ENCODE assay signal across 6 cellular contexts in genomic region chr17:39739020-39739884, GRCh38. TPM values are rescaled to one million over a fixed set of nuclear protein-coding genes. Genes with fewer than 3 reads are reported as not detected.
DNase-seq lines count a peak whose midpoint lies in the region; ATAC-seq and TF ChIP-seq lines count a peak whose summit lies in the region.

No MANE protein-coding gene starts in this region.

- no peaks in the 10 kb centered on the region; the same call in 2 of the 3 replicates for H3K9me3 Mint-ChIP-seq in GM23338

- H3K4me1 ChIP-seq in GM23338 (ENCODE audit: insufficient read depth) (peaks cover 33% of the 10 kb centered on the region), SK-N-SH (ENCODE audit: control insufficient read depth in 1 of 2, insufficient read depth in 2 of 2, low read depth in 1 of 2, low read length in 1 of 2) (no peaks in the 10 kb centered on the region), lung (ENCODE audit: control insufficient read depth in 2 of 2, insufficient read depth in 2 of 2, low read length in 2 of 2) (peaks cover 0 to 15% of the 10 kb centered on the region in 2 donors)

- WGBS in SK-N-SH (ENCODE audit: low lambda C conversion rate) = 62% methylated on average over 27 of the region's 31 CpGs
- 7 to 11% methylated on average over 31 of the region's 31 CpGs for WGBS in lung, 2 donors

- CTCF ChIA-PET in SK-N-SH (lab: Yijun Ruan, JAX) = interaction anchor here (1.5 kb wide), 1 partner anchor 9 kb away, joined by 5 read pairs; the partner anchor contains the start of gene MIEN1

- H3K36me3 ChIP-seq in GM23338 (ENCODE audit: insufficient read depth) (no peaks in the 10 kb centered on the region), SK-N-SH (replicated peaks in 1 of 2; ENCODE audit: control insufficient read depth in 1 of 2, insufficient read depth in 2 of 2, low read length in 1 of 2) (no peaks in the 10 kb centered on the region), lung (ENCODE audit: control insufficient read depth in 2 of 2, insufficient read depth in 2 of 2, low read length in 2 of 2) (peaks cover 0 to 4% of the 10 kb centered on the region in 2 donors)

- TF ChIP-seq RAD21 in SK-N-SH (IDR thresholded peaks at IDR 0.05; ENCODE audit: low read length) = no peak

- peaks cover 18% of the 10 kb centered on the region for H3K79me2 ChIP-seq in GM23338 (replicated peaks; ENCODE audit: insufficient read depth)
- H3K79me2 ChIP-seq in SK-N-SH (ENCODE audit: insufficient read depth) = no peaks in the 10 kb centered on the region

- no peaks in the 10 kb centered on the region for H3K9me3 ChIP-seq in SK-N-SH
- no peaks in the 10 kb centered on the region for H3K9me3 ChIP-seq in lung (ENCODE audit: control insufficient read depth in 2 of 2, insufficient read depth in 1 of 2, low read length in 1 of 2)

- POLR2A ChIA-PET in SK-N-SH (lab: Yijun Ruan, JAX) = no interaction called here

- H3K27ac Mint-ChIP-seq in GM23338 = peak overlapping the region; percentile 96

- H2AFZ ChIP-seq in GM23338 (no peak overlapping the region), SK-N-SH (ENCODE audit: low read depth) (no peak overlapping the region)

- TF ChIP-seq EP300 in SK-N-SH (IDR thresholded peaks at IDR 0.05; ENCODE audit: borderline replicate concordance in 1 of 2, low read depth in 1 of 2, low read length in 1 of 2) = no peak

- H3F3A ChIP-seq in GM23338 (replicated peaks; ENCODE audit: low read depth) = peaks cover 22% of the 10 kb centered on the region
- no peaks in the 10 kb centered on the region for H3F3A ChIP-seq in SK-N-SH (replicated peaks; ENCODE audit: insufficient read depth)

- H3K4me2 ChIP-seq in GM23338 (peak overlapping the region; percentile 100), SK-N-SH (no peak overlapping the region)

- ATAC-seq in GM23338 (peak; percentile 29), lung (ENCODE audit: insufficient read depth, low FRiP score) (peak; percentile 55), GM18517 (IDR thresholded peaks at IDR 0.05; ENCODE audit: unreplicated experiment) (no peak)

- TF ChIP-seq CTCF in GM23338 (conservative IDR thresholded peaks at IDR 0.05; ENCODE audit: low read depth in 2 of 2) (no peak), SK-N-SH (IDR thresholded peaks at IDR 0.05) (no peak), lung (IDR thresholded peaks at IDR 0.05; ENCODE audit: control extremely low read depth, extremely low read depth) (no peak)

- H3K9me2 ChIP-seq in GM23338 (ENCODE audit: insufficient read depth) = no peaks in the 10 kb centered on the region
- H3K9me2 ChIP-seq in SK-N-SH = no peaks in the 10 kb centered on the region

- peaks cover 41% of the 10 kb centered on the region for H3K4me1 Mint-ChIP-seq in GM23338

- peaks cover 22% of the 10 kb centered on the region for H3K27me3 Mint-ChIP-seq in GM23338 (ENCODE audit: insufficient read depth, low read depth, poor library complexity)

- H3K4me3 Mint-ChIP-seq in GM23338 = peak overlapping the region; percentile 88

- H3K27ac ChIP-seq in GM23338 (ENCODE audit: low read depth) (peak overlapping the region; percentile 97), SK-N-SH (ENCODE audit: low read depth in 2 of 2, low read length in 1 of 2) (no peak overlapping the region), lung (ENCODE audit: low read depth in 1 of 2, low read length in 1 of 2) (peak overlapping the region in 1 of 2 donors; percentile 59)

- DNase-seq in GM23338 (ENCODE audit: low spot score) (peak; percentile 93), SK-N-SH (peak; percentile 41), lung (ENCODE audit: low spot score) (peak; percentile 80), 8988T (no peak), KG1 (lab: John Stamatoyannopoulos, UW) (no peak)

- peak overlapping the region; percentile 98 for H3K4me3 ChIP-seq in GM23338
- H3K4me3 ChIP-seq in SK-N-SH (ENCODE audit: low read depth in 2 of 2, low read length in 1 of 2) = no peak overlapping the region
- H3K4me3 ChIP-seq in lung = peak overlapping the region; percentile 14

- H3K27me3 ChIP-seq in GM23338 (ENCODE audit: insufficient read depth) (no peaks in the 10 kb centered on the region), SK-N-SH (ENCODE audit: insufficient read depth) (0 out of 2 replicates have a peak, but pooled peaks cover 7% of the 10 kb centered on the region), lung (ENCODE audit: control insufficient read depth, insufficient read depth) (no peaks in the 10 kb centered on the region)

- no peak overlapping the region for H3K9ac ChIP-seq in SK-N-SH

- peaks cover 14% of the 10 kb centered on the region for H3K36me3 Mint-ChIP-seq in GM23338 (ENCODE audit: low read depth)

- no peaks in the 10 kb centered on the region for H4K20me1 ChIP-seq in GM23338 (replicated peaks; ENCODE audit: insufficient read depth)
- H4K20me1 ChIP-seq in SK-N-SH (ENCODE audit: insufficient read depth) = no peaks in the 10 kb centered on the region

TF ChIP-seq in SK-N-SH, 30 proteins besides CTCF, POLR2A, EP300 and RAD21:
- TF ChIP-seq NRF1 (IDR thresholded peaks at IDR 0.05; ENCODE audit: low read depth, low read length) = no peak
- TF ChIP-seq YY1 (IDR thresholded peaks at IDR 0.05; ENCODE audit: low read depth) = no peak
- TF ChIP-seq MEF2A (IDR thresholded peaks at IDR 0.05; ENCODE audit: borderline replicate concordance, low read depth) = no peak
- TF ChIP-seq USF1 (IDR thresholded peaks at IDR 0.05; ENCODE audit: borderline replicate concordance, low read depth) = no peak
- TF ChIP-seq SMC3 (IDR thresholded peaks at IDR 0.05; ENCODE audit: low read depth, low read length) = no peak
- TF ChIP-seq TCF12 (IDR thresholded peaks at IDR 0.05) = no peak
- no peak for TF ChIP-seq ZBTB33 (IDR thresholded peaks at IDR 0.05; ENCODE audit: borderline replicate concordance, low read depth)

RNA-seq across cellular contexts. Expression of gene GRB7, which starts 1.5 kb away (rescaled TPM):
- 23.1 and 28.9 TPM in 2 replicates for total RNA-seq in GM23338 (2014; rRNA removed; shearing (Covaris generic))
- polyA plus RNA-seq in GM23338 (2016; fragmentation: Nextera tagmentation; extraction: Ambion mirVana) = 12.8 and 13.1 TPM in 2 replicates
- polyA plus RNA-seq in SK-N-SH (2012; rRNA removed) = not detected in 2 replicates
- polyA plus RNA-seq in SK-N-SH (2012; cell fraction: cytosol; rRNA removed) = 0.01 TPM in 1 of 2 replicates, not detected in the other
- polyA plus RNA-seq in SK-N-SH (2012; cell fraction: nucleus; rRNA removed) = 0.05 TPM in 2 replicates
- total RNA-seq in lung = 10 to 100 TPM; 19.8 to 25.5 TPM
- 10 to 100 TPM in 1 of 2 donors, 1 to 10 TPM in 1; 6.6 to 13.4 TPM for polyA plus RNA-seq in lung

RNA-seq across cellular contexts. Expression of gene MIEN1, which starts 8.9 kb away (rescaled TPM):
- 24.3 and 37.1 TPM in 2 replicates for total RNA-seq in GM23338 (2014; rRNA removed; shearing (Covaris generic))
- polyA plus RNA-seq in GM23338 (2016; fragmentation: Nextera tagmentation; extraction: Ambion mirVana) (91.8 and 106 TPM in 2 replicates), SK-N-SH (2012; rRNA removed) (100 and 105 TPM in 2 replicates), lung (100 to 1,000 TPM in 1 of 2 donors, 10 to 100 TPM in 1; 69.3 to 136 TPM)
- 84.1 and 96.5 TPM in 2 replicates for polyA plus RNA-seq in SK-N-SH (2012; cell fraction: cytosol; rRNA removed)
- 37.0 and 62.4 TPM in 2 replicates for polyA plus RNA-seq in SK-N-SH (2012; cell fraction: nucleus; rRNA removed)
- total RNA-seq in lung = 10 to 100 TPM; 20.8 to 47.2 TPM

RNA-seq across cellular contexts. Expression of gene ERBB2, which starts 39.4 kb away (rescaled TPM):
- 193 and 196 TPM in 2 replicates for total RNA-seq in GM23338 (2014; rRNA removed; shearing (Covaris generic))
- polyA plus RNA-seq in GM23338 (2016; fragmentation: Nextera tagmentation; extraction: Ambion mirVana) (44.9 and 46.2 TPM in 2 replicates), SK-N-SH (2012; rRNA removed) (1.9 and 2.6 TPM in 2 replicates), lung (10 to 100 TPM; 32.2 to 40.1 TPM)
- polyA plus RNA-seq in SK-N-SH (2012; cell fraction: cytosol; rRNA removed) = 1.0 and 1.2 TPM in 2 replicates
- polyA plus RNA-seq in SK-N-SH (2012; cell fraction: nucleus; rRNA removed) = 5.7 and 9.7 TPM in 2 replicates
- 100 to 1,000 TPM; 119 to 130 TPM for total RNA-seq in lung

RNA-seq across cellular contexts. Expression of gene PGAP3, which starts 51.4 kb away (rescaled TPM):
- 10.7 and 12.8 TPM in 2 replicates for total RNA-seq in GM23338 (2014; rRNA removed; shearing (Covaris generic))
- 7.0 and 8.2 TPM in 2 replicates for polyA plus RNA-seq in GM23338 (2016; fragmentation: Nextera tagmentation; extraction: Ambion mirVana)
- polyA plus RNA-seq in SK-N-SH (2012; rRNA removed) = 20.9 and 25.8 TPM in 2 replicates
- polyA plus RNA-seq in SK-N-SH (2012; cell fraction: cytosol; rRNA removed) = 8.3 and 12.5 TPM in 2 replicates
- polyA plus RNA-seq in SK-N-SH (2012; cell fraction: nucleus; rRNA removed) = 83.8 and 86.4 TPM in 2 replicates
- 10 to 100 TPM; 17.0 to 39.7 TPM for total RNA-seq in lung
- 10 to 100 TPM; 15.9 to 35.8 TPM for polyA plus RNA-seq in lung

Comparison
In these comparisons a context has a peak if more than half of its experiments do, and no peak if none do; other contexts are left out.
1. DNase-seq: peak in GM23338 (single experiment), SK-N-SH (single experiment) and lung (single experiment); none in 8988T (single experiment) and KG1 (single experiment).
2. H3K4me3 ChIP-seq: peak in GM23338 (single experiment) and lung (single experiment); none in SK-N-SH (0 of 2).
3. RNA of gene GRB7, which starts 1.5 kb away (polyA plus RNA-seq): 6.6 to 13.4 TPM in lung and 12.8 to 13.1 TPM in GM23338; 0.01 to 0.05 TPM in SK-N-SH; every median in the first group is over 4 times any median in the second.